9 cellular contexts compared by ENCODE assay signal in genomic region chr3:38646630-38647029, GRCh38. TPM values are rescaled to one million over a fixed set of nuclear protein-coding genes. Genes with fewer than 3 reads are reported as not detected.
DNase-seq lines count a peak whose midpoint lies in the region; ATAC-seq and TF ChIP-seq lines count a peak whose summit lies in the region.
"Had no signal": no experiment of that assay in that cellular context is flagged by ENCODE, and none has a peak within 500 bp of the region (broad histone marks: within the 10 kb centered on the region; RNA-seq: fewer than 3 reads in every experiment).

No MANE protein-coding gene starts in this region.

- DNase-seq in AML-193 (lab: John Stamatoyannopoulos, UW) (peak; percentile 28 to 49), RPMI7951 (ENCODE audit: low read depth) (peak; percentile 42), fibroblast of villous mesenchyme (ENCODE audit: low read depth) (peak; percentile 12), NCI-H1105 treated with DMSO at 0.1 percent for 48 hours (lab: John Stamatoyannopoulos, UW) (no peak), COR-L47 (lab: John Stamatoyannopoulos, UW) (no peak)

- TF ChIP-seq CTCF in GM12873 (IDR thresholded peaks at IDR 0.05; ENCODE audit: insufficient read depth, low read depth, low read length, missing control alignments) (peak; percentile 48), fibroblast of villous mesenchyme (IDR thresholded peaks at IDR 0.05; ENCODE audit: insufficient read depth, low read depth, low read length) (peak; percentile 39)

- no peak overlapping the region for H3K4me3 ChIP-seq in fibroblast of villous mesenchyme (ENCODE audit: low read depth, low read length)
- H3K4me3 ChIP-seq: SK-N-MC had no signal

- ATAC-seq in HG03175 (IDR thresholded peaks at IDR 0.05; ENCODE audit: unreplicated experiment) (no peak), GM18870 (IDR thresholded peaks at IDR 0.05; ENCODE audit: unreplicated experiment) (no peak)

RNA-seq across cellular contexts. Expression of gene SCN5A, which starts 2.9 kb away (rescaled TPM):
- total RNA-seq in RPMI7951 (2014; rRNA removed; shearing (Covaris generic)) = under 0.01 and 0.59 TPM in 2 replicates
- 0.43 and 0.97 TPM in 2 replicates for total RNA-seq in fibroblast of villous mesenchyme

Comparison
In these comparisons a context has a peak if more than half of its experiments do, and no peak if none do; other contexts are left out.
1. DNase-seq: peak in AML-193 (2 of 2), RPMI7951 (single experiment) and fibroblast of villous mesenchyme (single experiment); none in NCI-H1105 treated with DMSO at 0.1 percent for 48 hours (single experiment) and COR-L47 (single experiment).